Comparison of ENCODE assay signal across 21 cellular contexts in genomic region chr2:198000417-198000816, GRCh38.
"Had no signal": no experiment of that assay in that cellular context is flagged by ENCODE, and none has a peak within 500 bp of the region (broad histone marks: within the 10 kb centered on the region; RNA-seq: fewer than 3 reads in every experiment).

No MANE protein-coding gene starts in this region.

- H3K27me3 Mint-ChIP-seq: dendritic cell treated with granulocyte-macrophage colony-stimulating factor and Interleukin-4, amounts not matched to agents 40 ng/mL and 50 ng/mL, for 4 days; naive thymus-derived CD8-positive, alpha-beta T cell had no signal

- H3K27ac Mint-ChIP-seq: dendritic cell treated with granulocyte-macrophage colony-stimulating factor and Interleukin-4, amounts not matched to agents 40 ng/mL and 50 ng/mL, for 4 days; endodermal cell; naive thymus-derived CD8-positive, alpha-beta T cell; nephron progenitor cell had no signal

- DNase-seq: effector CD8-positive, alpha-beta T cell; endodermal cell; foreskin fibroblast; gastrocnemius medialis; head of caudate nucleus; left ventricle myocardium superior; lower lobe of right lung; naive thymus-derived CD8-positive, alpha-beta T cell; nephron progenitor cell; nucleus accumbens; stimulated activated CD4-positive, alpha-beta T cell treated with anti-CD3 and anti-CD28 coated beads, Interleukin-12 subunit alpha, Interleukin-12 subunit beta, amount 100 ng/mL, for 4 hours; stimulated activated CD4-positive, alpha-beta T cell treated with anti-CD3 and anti-CD28 coated beads, Interleukin-1b, Interleukin-23, amount 100 ng/mL, for 48 hours; stimulated activated CD4-positive, alpha-beta T cell treated with anti-CD3 and anti-CD28 coated beads, Interleukin-4, amount 100 ng/mL, for 1 hour; stimulated activated CD8-positive, alpha-beta memory T cell treated with anti-CD3 and anti-CD28 coated beads, Interleukin-4, amount 100 ng/mL, for 48 hours; stimulated activated naive CD4-positive, alpha-beta T cell treated with Interleukin-2 at 50 U/mL for 16 hours; transverse colon; upper lobe of right lung; uterus had no signal

- H3K9me3 Mint-ChIP-seq: dendritic cell treated with granulocyte-macrophage colony-stimulating factor and Interleukin-4, amounts not matched to agents 40 ng/mL and 50 ng/mL, for 4 days; endodermal cell; nephron progenitor cell had no signal

- H3K4me1 Mint-ChIP-seq: endodermal cell had no signal

- ATAC-seq: esophagus mucosa; gastrocnemius medialis; left ventricle myocardium superior; lower lobe of right lung; naive thymus-derived CD8-positive, alpha-beta T cell; sciatic nerve; upper lobe of right lung had no signal

- H3K4me3 Mint-ChIP-seq: dendritic cell treated with granulocyte-macrophage colony-stimulating factor and Interleukin-4, amounts not matched to agents 40 ng/mL and 50 ng/mL, for 4 days; endodermal cell; naive thymus-derived CD8-positive, alpha-beta T cell; nephron progenitor cell had no signal
